22 cellular contexts compared by ENCODE assay signal in genomic region chr4:26964994-26965393, GRCh38.
A peak's percentile ranks its signal among the peaks of the same experiment; 100 is the strongest.
DNase-seq lines count a peak whose midpoint lies in the region; ATAC-seq and TF ChIP-seq lines count a peak whose summit lies in the region.
"Had no signal": no experiment of that assay in that cellular context is flagged by ENCODE, and none has a peak within 500 bp of the region (broad histone marks: within the 10 kb centered on the region; RNA-seq: fewer than 3 reads in every experiment).

No MANE protein-coding gene starts in this region.

- peaks cover under 1% of the 10 kb centered on the region for H3K4me1 ChIP-seq in CD8-positive, alpha-beta T cell (ENCODE audit: insufficient read depth, low read length)
- peaks cover 5% of the 10 kb centered on the region for H3K4me1 ChIP-seq in endocrine pancreas (ENCODE audit: control insufficient read depth, insufficient read depth, low read length)
- H3K4me1 ChIP-seq: testis had no signal

- H3K36me3 Mint-ChIP-seq in CD8-positive, alpha-beta T cell: peaks cover 25% of the 10 kb centered on the region

- ATAC-seq in CD8-positive, alpha-beta T cell: no peak
- ATAC-seq in GM19351 (IDR thresholded peaks at IDR 0.05; ENCODE audit: unreplicated experiment) (peak; percentile 69), HG02973 (IDR thresholded peaks at IDR 0.05; ENCODE audit: unreplicated experiment) (peak; percentile 69)
- ATAC-seq: gastrocnemius medialis had no signal

- no peaks in the 10 kb centered on the region for H3K27me3 ChIP-seq in CD8-positive, alpha-beta T cell (ENCODE audit: insufficient read depth, low read length)
- no peaks in the 10 kb centered on the region for H3K27me3 ChIP-seq in endocrine pancreas (ENCODE audit: control insufficient read depth, insufficient read depth, low read length)
- H3K27me3 ChIP-seq: gastrocnemius medialis, neutrophil, testis had no signal

- H3K9me3 Mint-ChIP-seq in CD8-positive, alpha-beta T cell: no peaks in the 10 kb centered on the region
- H3K9me3 Mint-ChIP-seq: activated CD4-positive, alpha-beta T cell treated with anti-CD3 and anti-CD28 coated beads, Interleukin-2, amount 10 ng/mL, durations not matched to agents 24 days and 14 days; activated T-helper 2 cell treated with anti-CD3 and anti-CD28 coated beads, Interferon-gamma antibody, Interleukin-2, Interleukin-4, amounts not matched to agents 10 μg/mL and 5 μg/mL and 100 μg/mL, durations not matched to agents 14 hours and 24 hours and 36 hours; CD14-positive monocyte; HFFc6 had no signal

- H3K9me3 ChIP-seq in CD8-positive, alpha-beta T cell (ENCODE audit: low read length): no peaks in the 10 kb centered on the region
- H3K9me3 ChIP-seq in endocrine pancreas (ENCODE audit: control insufficient read depth, low read length): no peaks in the 10 kb centered on the region
- H3K9me3 ChIP-seq: gastrocnemius medialis, neutrophil, testis had no signal

- POLR2A ChIA-PET in CD8-positive, alpha-beta T cell (lab: Charles Lee): no interaction called here

- H3K9ac ChIP-seq in endocrine pancreas (ENCODE audit: control insufficient read depth, insufficient read depth, low read length): no peak overlapping the region

- H3K4me1 Mint-ChIP-seq in CD8-positive, alpha-beta T cell (ENCODE audit: low read depth): peaks cover 56% of the 10 kb centered on the region
- H3K4me1 Mint-ChIP-seq: CD14-positive monocyte had no signal

- H3K27ac ChIP-seq in CD8-positive, alpha-beta T cell (ENCODE audit: low read depth, low read length): no peak overlapping the region
- no peak overlapping the region for H3K27ac ChIP-seq in coronary artery
- H3K27ac ChIP-seq: gastrocnemius medialis, neutrophil, testis had no signal

- DNase-seq in CD8-positive, alpha-beta T cell: no peak
- DNase-seq in DMS153 treated with DMSO at 0.1 percent for 48 hours (lab: John Stamatoyannopoulos, UW; ENCODE audit: unreplicated experiment): no peak
- no peak for DNase-seq in EL
- no peak for DNase-seq in coronary artery (ENCODE audit: low spot score)
- no peak for DNase-seq in NOMO-1 (lab: John Stamatoyannopoulos, UW; ENCODE audit: unreplicated experiment in 2 of 2)
- DNase-seq: ACHN; activated CD4-positive, alpha-beta T cell treated with anti-CD3 and anti-CD28 coated beads, Interleukin-2, amount 10 ng/mL, durations not matched to agents 24 days and 14 days; erythroblast; gastrocnemius medialis; HFFc6; kidney glomerular epithelial cell; midbrain; NCI-H1092 treated with DMSO at 0.1 percent for 48 hours; NCI-H2081 treated with DMSO at 0.1 percent for 48 hours; NCI-H510A; testis had no signal

- H3K4me3 Mint-ChIP-seq in CD8-positive, alpha-beta T cell: no peak overlapping the region
- H3K4me3 Mint-ChIP-seq: activated CD4-positive, alpha-beta T cell treated with anti-CD3 and anti-CD28 coated beads, Interleukin-2, amount 10 ng/mL, durations not matched to agents 24 days and 14 days; CD14-positive monocyte had no signal

- CTCF ChIA-PET in CD8-positive, alpha-beta T cell (lab: Charles Lee): no interaction called here

- intact Hi-C loops in CD8-positive, alpha-beta T cell (cut with DNase I, micrococcal nuclease): no loop called here

- H3K27ac Mint-ChIP-seq in CD8-positive, alpha-beta T cell: peak overlapping the region; percentile 3
- H3K27ac Mint-ChIP-seq: activated CD4-positive, alpha-beta T cell treated with anti-CD3 and anti-CD28 coated beads, Interleukin-2, amount 10 ng/mL, durations not matched to agents 24 days and 14 days; activated T-helper 2 cell treated with anti-CD3 and anti-CD28 coated beads, Interferon-gamma antibody, Interleukin-2, Interleukin-4, amounts not matched to agents 10 μg/mL and 5 μg/mL and 100 μg/mL, durations not matched to agents 14 hours and 24 hours and 36 hours had no signal

- no peaks in the 10 kb centered on the region for H3K27me3 Mint-ChIP-seq in CD8-positive, alpha-beta T cell (ENCODE audit: low read depth)
- H3K27me3 Mint-ChIP-seq: activated CD4-positive, alpha-beta T cell treated with anti-CD3 and anti-CD28 coated beads, Interleukin-2, amount 10 ng/mL, durations not matched to agents 24 days and 14 days had no signal

- no peak for TF ChIP-seq CTCF in CD8-positive, alpha-beta T cell (IDR thresholded peaks at IDR 0.05)
- TF ChIP-seq CTCF in coronary artery (IDR thresholded peaks at IDR 0.05): no peak

- H3K36me3 ChIP-seq in CD8-positive, alpha-beta T cell (ENCODE audit: insufficient read depth, low read length): no peaks in the 10 kb centered on the region
- H3K36me3 ChIP-seq in endocrine pancreas (ENCODE audit: control insufficient read depth, insufficient read depth, low read length): no peaks in the 10 kb centered on the region
- H3K36me3 ChIP-seq: gastrocnemius medialis, neutrophil had no signal

- H3K4me3 ChIP-seq in CD8-positive, alpha-beta T cell (ENCODE audit: low read depth, low read length): no peak overlapping the region
- peak overlapping the region; percentile 47 for H3K4me3 ChIP-seq in endocrine pancreas (ENCODE audit: control insufficient read depth, insufficient read depth, low read length)
- no peak overlapping the region for H3K4me3 ChIP-seq in coronary artery
- H3K4me3 ChIP-seq: gastrocnemius medialis, testis had no signal
